ENCODE assay signal across 17 cellular contexts in the genomic region with DNA sequence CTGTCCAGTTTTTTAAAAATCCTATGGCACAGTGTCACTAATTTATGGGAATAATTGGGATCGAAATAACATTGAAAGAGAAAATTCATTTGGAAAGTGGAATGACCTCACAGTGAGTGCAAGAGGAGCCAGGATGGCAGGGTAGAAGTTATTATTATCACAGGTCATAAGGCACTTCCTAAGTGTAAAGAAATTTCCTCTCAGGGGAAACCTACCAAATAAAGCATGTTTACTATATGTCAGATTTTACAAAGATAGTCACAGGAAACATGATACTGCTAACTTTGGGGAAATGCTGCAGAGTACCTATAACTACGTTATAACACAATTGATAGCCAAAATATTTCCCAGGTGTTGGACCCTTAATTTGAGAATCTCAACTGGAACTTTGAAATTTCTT.
A peak's percentile ranks its signal among the peaks of the same experiment; 100 is the strongest.
DNase-seq lines count a peak whose midpoint lies in the region; TF ChIP-seq lines count a peak whose summit lies in the region.
"Had no signal": no experiment of that assay in that cellular context is flagged by ENCODE, and none has a peak within 500 bp of the region (broad histone marks: within the 10 kb centered on the region; RNA-seq: fewer than 3 reads in every experiment).

No MANE protein-coding gene starts in this region.

- H2BK120ac ChIP-seq in trophoblast cell (ENCODE audit: insufficient read depth, low read length, poor library complexity), result no peak overlapping the region

- H3K79me2 ChIP-seq in ACC112 (ENCODE audit: control insufficient read depth, insufficient read depth, low read length, unreplicated experiment), result no peaks in the 10 kb centered on the region
- no peaks in the 10 kb centered on the region for H3K79me2 ChIP-seq in trophoblast cell (ENCODE audit: control insufficient read depth, insufficient read depth, low read length, poor library complexity)

- WGBS in trophoblast cell (ENCODE audit: extremely low coverage, insufficient coverage, insufficient read length), result no CpG with 5 or more reads among the region's 2 CpGs

- H3K18ac ChIP-seq in trophoblast cell (ENCODE audit: low read length), result no peak overlapping the region

- H3K4me1 ChIP-seq in ACC112 (ENCODE audit: control insufficient read depth, insufficient read depth, low read length, unreplicated experiment) (peaks cover 43% of the 10 kb centered on the region), trophoblast cell (ENCODE audit: control insufficient read depth in 1 of 2, insufficient read depth in 2 of 2, low read length in 2 of 2) (no peaks in the 10 kb centered on the region)
- H3K4me1 ChIP-seq: BE2C had no signal

- TF ChIP-seq CTCF in VCaP (conservative IDR thresholded peaks at IDR 0.05), result no peak

- H2AFZ ChIP-seq in ACC112 (ENCODE audit: low read length, unreplicated experiment) (no peak overlapping the region), trophoblast cell (ENCODE audit: insufficient read depth, low read length, poor library complexity) (no peak overlapping the region)

- no peaks in the 10 kb centered on the region for H3K36me3 ChIP-seq in ACC112 (ENCODE audit: insufficient read depth, low read length)
- no peaks in the 10 kb centered on the region for H3K36me3 ChIP-seq in trophoblast cell (ENCODE audit: control insufficient read depth in 1 of 2, insufficient read depth in 2 of 2, low read length in 2 of 2)
- H3K36me3 ChIP-seq: BE2C, HAP-1 had no signal

- no peaks in the 10 kb centered on the region for H3K79me1 ChIP-seq in trophoblast cell (ENCODE audit: low read length)

- no peak overlapping the region for H3K23ac ChIP-seq in trophoblast cell (ENCODE audit: low read length)

- H2BK5ac ChIP-seq in trophoblast cell (ENCODE audit: low read depth, low read length, poor library complexity), result no peak overlapping the region

- H4K8ac ChIP-seq in trophoblast cell (ENCODE audit: low read depth, low read length), result no peak overlapping the region

- no peak overlapping the region for H4K91ac ChIP-seq in trophoblast cell (ENCODE audit: low read depth, low read length)

- H3K27me3 ChIP-seq in ACC112 (ENCODE audit: insufficient read depth, low read length), result no peaks in the 10 kb centered on the region
- no peaks in the 10 kb centered on the region for H3K27me3 ChIP-seq in trophoblast cell (ENCODE audit: insufficient read depth, low read length)
- H3K27me3 ChIP-seq: BE2C had no signal

- H3K4ac ChIP-seq in trophoblast cell (ENCODE audit: low read depth, low read length), result no peak overlapping the region

- peak; percentile 23 for DNase-seq in ELR (ENCODE audit: low read depth)
- peak; percentile 23 for DNase-seq in left kidney (ENCODE audit: low read depth, low spot score)
- DNase-seq in germinal center (ENCODE audit: low spot score), result no peak
- no peak for DNase-seq in amygdala (lab: John Stamatoyannopoulos, UW)
- DNase-seq in trophoblast cell, result no peak
- DNase-seq in AG20443 (ENCODE audit: low spot score), result no peak
- DNase-seq: BE2C, DMS 273 treated with DMSO at 0.1 percent for 48 hours, MM.1S, NCI-H1105, NCI-H1694 treated with DMSO at 0.1 percent for 48 hours, NCI-H446, NCI-H82 had no signal

- H3K14ac ChIP-seq in trophoblast cell (ENCODE audit: low read length), result no peak overlapping the region

- no peak overlapping the region for H2BK12ac ChIP-seq in trophoblast cell (ENCODE audit: low read length)

- no peak overlapping the region for H3K4me2 ChIP-seq in trophoblast cell (ENCODE audit: low read length)

- H3K9ac ChIP-seq in trophoblast cell (ENCODE audit: low read length), result no peak overlapping the region

- H4K12ac ChIP-seq in trophoblast cell (ENCODE audit: low read depth, low read length), result no peak overlapping the region

- H2AK5ac ChIP-seq in trophoblast cell (ENCODE audit: low read length), result no peak overlapping the region

- no peaks in the 10 kb centered on the region for H3K9me3 ChIP-seq in trophoblast cell (ENCODE audit: insufficient read depth, low read depth, low read length)
- H3K9me3 ChIP-seq: BE2C, HAP-1 had no signal

- no peak overlapping the region for H3K4me3 ChIP-seq in ACC112 (ENCODE audit: low read depth, low read length)
- no peak overlapping the region for H3K4me3 ChIP-seq in trophoblast cell (ENCODE audit: low read depth, low read length)
- H3K4me3 ChIP-seq: GM12878, HAP-1 had no signal

- H3K27ac ChIP-seq in ACC112 (ENCODE audit: low read depth, low read length), result peak overlapping the region; percentile 69; the same call in 1 of the 2 replicates
- H3K27ac ChIP-seq in VCaP, result peak overlapping the region; percentile 74; the same call in 1 of the 2 replicates
- H3K27ac ChIP-seq in trophoblast cell (ENCODE audit: low read depth, low read length), result no peak overlapping the region

Comparison
In these comparisons a context has a peak if more than half of its experiments do, and no peak if none do; other contexts are left out.
1. DNase-seq: peak in ELR (single experiment) and left kidney (single experiment); none in germinal center (single experiment), amygdala (0 of 56), trophoblast cell (0 of 2) and AG20443 (single experiment).